ENCODE assay signal across 25 cellular contexts in genomic region chr5:126695081-126695480, GRCh38.
A peak's percentile ranks its signal among the peaks of the same experiment; 100 is the strongest.
DNase-seq lines count a peak whose midpoint lies in the region; ATAC-seq, FAIRE-seq and TF ChIP-seq lines count a peak whose summit lies in the region.
"Had no signal": no experiment of that assay in that cellular context is flagged by ENCODE, and none has a peak within 500 bp of the region (broad histone marks: within the 10 kb centered on the region; RNA-seq: fewer than 3 reads in every experiment).

No MANE protein-coding gene starts in this region.

- no peak overlapping the region for H3K4ac ChIP-seq in trophoblast cell (ENCODE audit: low read depth, low read length)

- no peak for FAIRE-seq in bronchial epithelial cell (lab: Jason Lieb, UNC)
- FAIRE-seq: GM19239, H1, HepG2, K562 had no signal

- no peak overlapping the region for H3K18ac ChIP-seq in trophoblast cell (ENCODE audit: low read length)

- no peak overlapping the region for H2BK5ac ChIP-seq in trophoblast cell (ENCODE audit: low read depth, low read length, poor library complexity)

- H3K9ac ChIP-seq in trophoblast cell (ENCODE audit: low read length) = no peak overlapping the region
- H3K9ac ChIP-seq: BLaER1 treated with 17β-estradiol and CSF1 and Interleukin-3, amounts not matched to agents 10 nM and 100 nM had no signal

- H4K12ac ChIP-seq in trophoblast cell (ENCODE audit: low read depth, low read length) = no peak overlapping the region

- no peak for TF ChIP-seq CTCF in bronchial epithelial cell (IDR thresholded peaks at IDR 0.05; ENCODE audit: insufficient read depth, low read length, severe bottlenecking)

- H2AFZ ChIP-seq in trophoblast cell (ENCODE audit: insufficient read depth, low read length, poor library complexity) = no peak overlapping the region

- H2BK12ac ChIP-seq in trophoblast cell (ENCODE audit: low read length) = no peak overlapping the region

- H3K14ac ChIP-seq in trophoblast cell (ENCODE audit: low read length) = no peak overlapping the region

- no peaks in the 10 kb centered on the region for H3K79me2 ChIP-seq in trophoblast cell (ENCODE audit: control insufficient read depth, insufficient read depth, low read length, poor library complexity)

- DNase-seq in EH (ENCODE audit: low read depth) = peak; percentile 17
- DNase-seq in M059J (ENCODE audit: low read depth) = peak; percentile 19
- peak; percentile 51 for DNase-seq in bronchial epithelial cell (ENCODE audit: low read depth)
- peak in 1 of 2 donors; percentile 17 for DNase-seq in trophoblast cell
- DNase-seq in activated effector memory CD4-positive, alpha-beta T cell treated with anti-CD3 and anti-CD28 coated beads, Interleukin-2, amount 50 U/mL, for 16 hours = no peak
- DNase-seq in SHP77 (lab: John Stamatoyannopoulos, UW) = no peak
- DNase-seq: Calu3; CD8-positive, alpha-beta memory T cell; DMS153; GF-D8; MM.1S; NCI-H1105; NCI-H146; NCI-H2081 treated with DMSO at 0.1 percent for 48 hours; NCI-H446; NCI-H526 had no signal

- no peak overlapping the region for H3K4me3 ChIP-seq in bronchial epithelial cell (ENCODE audit: low read depth, low read length)
- H3K4me3 ChIP-seq in trophoblast cell (ENCODE audit: low read depth, low read length) = no peak overlapping the region
- H3K4me3 ChIP-seq: BLaER1 treated with 17β-estradiol and CSF1 and Interleukin-3, amounts not matched to agents 10 nM and 100 nM; K562 had no signal

- no peaks in the 10 kb centered on the region for H3K79me1 ChIP-seq in trophoblast cell (ENCODE audit: low read length)

- no peaks in the 10 kb centered on the region for H3K4me1 ChIP-seq in trophoblast cell (ENCODE audit: control insufficient read depth in 1 of 2, insufficient read depth in 2 of 2, low read length in 2 of 2)

- no peak overlapping the region for H3K23ac ChIP-seq in trophoblast cell (ENCODE audit: low read length)

- no peak for ATAC-seq in HG03460 (IDR thresholded peaks at IDR 0.05; ENCODE audit: unreplicated experiment)
- ATAC-seq in HG02571 (IDR thresholded peaks at IDR 0.05; ENCODE audit: unreplicated experiment) = no peak
- ATAC-seq: HepG2, K562 had no signal

- H2BK120ac ChIP-seq in trophoblast cell (ENCODE audit: insufficient read depth, low read length, poor library complexity) = no peak overlapping the region

- H4K8ac ChIP-seq in trophoblast cell (ENCODE audit: low read depth, low read length) = no peak overlapping the region

- H2AK5ac ChIP-seq in trophoblast cell (ENCODE audit: low read length) = no peak overlapping the region

- peak overlapping the region; percentile 14 for H4K91ac ChIP-seq in trophoblast cell (ENCODE audit: low read depth, low read length)

- H3K27me3 ChIP-seq in bronchial epithelial cell (ENCODE audit: control insufficient read depth, insufficient read depth, low read length) (no peaks in the 10 kb centered on the region), trophoblast cell (ENCODE audit: insufficient read depth, low read length) (no peaks in the 10 kb centered on the region)
- H3K27me3 ChIP-seq: BLaER1 treated with 17β-estradiol and CSF1 and Interleukin-3, amounts not matched to agents 10 nM and 100 nM had no signal

- H3K4me2 ChIP-seq in trophoblast cell (ENCODE audit: low read length) = no peak overlapping the region

- H3K27ac ChIP-seq in trophoblast cell (ENCODE audit: low read depth, low read length) = no peak overlapping the region
- H3K27ac ChIP-seq: BLaER1 treated with 17β-estradiol and CSF1 and Interleukin-3, amounts not matched to agents 10 nM and 100 nM; HL-60; RWPE1 had no signal

- 100% methylated on average over 1 of the region's 1 CpG for whole genome bisulfite sequencing in trophoblast cell (ENCODE audit: extremely low coverage, insufficient coverage, insufficient read length)

- H3K9me3 ChIP-seq in trophoblast cell (ENCODE audit: insufficient read depth, low read depth, low read length) = no peaks in the 10 kb centered on the region
- H3K9me3 ChIP-seq: BLaER1 treated with 17β-estradiol and CSF1 and Interleukin-3, amounts not matched to agents 10 nM and 100 nM had no signal

- no peaks in the 10 kb centered on the region for H3K36me3 ChIP-seq in bronchial epithelial cell (ENCODE audit: control insufficient read depth, insufficient read depth, low read length)
- H3K36me3 ChIP-seq in trophoblast cell (ENCODE audit: control insufficient read depth in 1 of 2, insufficient read depth in 2 of 2, low read length in 2 of 2) = no peaks in the 10 kb centered on the region
- H3K36me3 ChIP-seq: BLaER1 treated with 17β-estradiol and CSF1 and Interleukin-3, amounts not matched to agents 10 nM and 100 nM had no signal

Comparison
In these comparisons a context has a peak if more than half of its experiments do, and no peak if none do; other contexts are left out.
1. DNase-seq: peak in EH (single experiment), M059J (single experiment) and bronchial epithelial cell (single experiment); none in activated effector memory CD4-positive, alpha-beta T cell treated with anti-CD3 and anti-CD28 coated beads, Interleukin-2, amount 50 U/mL, for 16 hours (single experiment) and SHP77 (0 of 2).